10 cellular contexts compared by ENCODE assay signal in genomic region chr16:3998793-3999478, GRCh38.
A peak's percentile ranks its signal among the peaks of the same experiment; 100 is the strongest.
DNase-seq lines count a peak whose midpoint lies in the region; ATAC-seq, FAIRE-seq and TF ChIP-seq lines count a peak whose summit lies in the region.
"Had no signal": no experiment of that assay in that cellular context is flagged by ENCODE, and none has a peak within 500 bp of the region (broad histone marks: within the 10 kb centered on the region; RNA-seq: fewer than 3 reads in every experiment).

No MANE protein-coding gene starts in this region.

- H2BK12ac ChIP-seq in H1 (ENCODE audit: low read depth, low read length) = peak overlapping the region; percentile 51; the same call in 1 of the 2 replicates

- intact Hi-C loops in breast epithelium (cut with DNase I; ENCODE audit: low total_unique reads) = no loop called here
- intact Hi-C loops in MCF 10A (cut with micrococcal nuclease) = no loop called here
- intact Hi-C loops in mucosa of descending colon (cut with DNase I, micrococcal nuclease) = no loop called here
- intact Hi-C loops in aorta (cut with DNase I) = loop anchor here in 1 of 2 donors (5.0 kb wide), 1 partner anchor 113 kb away; no protein-coding TSS in a partner anchor

- 0 out of 2 replicates have a peak overlapping the region, but pooled peaks have one; percentile 7 for H2AK5ac ChIP-seq in H1 (ENCODE audit: low read depth, low read length)

- H3K27me3 Mint-ChIP-seq in MCF 10A (ENCODE audit: insufficient read depth, unreplicated experiment) = no peaks in the 10 kb centered on the region

- H2BK120ac ChIP-seq in H1 (replicated peaks; ENCODE audit: low read depth, low read length) = no peak overlapping the region

- H2BK15ac ChIP-seq in H1 (ENCODE audit: low read length) = no peak overlapping the region

- no peak overlapping the region for H3K56ac ChIP-seq in H1 (replicated peaks; ENCODE audit: insufficient read length, low read depth, low read length)

- no peaks in the 10 kb centered on the region for H4K20me1 ChIP-seq in H1 (replicated peaks in 1 of 2; ENCODE audit: control insufficient read depth in 1 of 2, insufficient read depth in 2 of 2, low read length in 2 of 2)

- no peak overlapping the region for H3K4me3 Mint-ChIP-seq in MCF 10A (ENCODE audit: unreplicated experiment)

- H3K23ac ChIP-seq in H1 (ENCODE audit: insufficient read length) = no peak overlapping the region

- H3K79me2 ChIP-seq in H1 (ENCODE audit: control insufficient read depth in 1 of 2, insufficient read depth in 2 of 2, low read length in 2 of 2) = no peaks in the 10 kb centered on the region

- H2AFZ ChIP-seq in H1 (ENCODE audit: low read length) = no peak overlapping the region

- H3K4me1 ChIP-seq in breast epithelium = peaks cover 0 to 6% of the 10 kb centered on the region in 2 donors
- peaks cover 2 to 7% (median 6%) of the 10 kb centered on the region in 4 experiments; a peak in 5 of 7 replicates for H3K4me1 ChIP-seq in H1 (replicated peaks in 1 of 4; ENCODE audit: control insufficient read depth in 3 of 4, insufficient read depth in 4 of 4, low read length in 3 of 4)
- H3K4me1 ChIP-seq in mucosa of descending colon (ENCODE audit: low read depth) = no peaks in the 10 kb centered on the region
- no peaks in the 10 kb centered on the region for H3K4me1 ChIP-seq in aorta (ENCODE audit: control insufficient read depth in 1 of 2, insufficient read depth in 2 of 2, low read length in 2 of 2)

- peak; percentile 26 for ATAC-seq in mucosa of descending colon
- ATAC-seq in aorta (ENCODE audit: low FRiP score) = peak; percentile 46

- H3K4ac ChIP-seq in H1 (replicated peaks; ENCODE audit: insufficient read length, low read depth, low read length) = no peak overlapping the region

- no peak for TF ChIP-seq EP300 in H1 (IDR thresholded peaks at IDR 0.05; ENCODE audit: borderline replicate concordance in 1 of 2, low read depth in 2 of 2, low read length in 2 of 2)

- H2BK20ac ChIP-seq in H1 (ENCODE audit: low read length) = no peak overlapping the region

- H3K18ac ChIP-seq in H1 (ENCODE audit: extremely low read depth, low read length) = peak overlapping the region; percentile 17; the same call in 1 of the 2 replicates

- CTCF ChIA-PET in MCF 10A (lab: Yijun Ruan, JAX) (interaction anchor here (1.0 kb wide), 2 partner anchors 17 to 201 kb away, joined by 3 to 4 read pairs; no protein-coding TSS in a partner anchor), H1 (lab: Charles Lee; ENCODE audit: partially characterized antibody) (interaction anchor here (1.2 to 2.4 kb wide), 3 partner anchors 16 to 404 kb away, joined by 3 to 19 read pairs (median 4); no protein-coding TSS in a partner anchor)

- POLR2A ChIA-PET in MCF 10A (lab: Yijun Ruan, JAX) (no interaction called here), H1 (lab: Charles Lee; ENCODE audit: partially characterized antibody) (no interaction called here)

- TF ChIP-seq POLR2A in breast epithelium (IDR thresholded peaks at IDR 0.05) = no peak
- no peak for TF ChIP-seq POLR2A in H1 (IDR thresholded peaks at IDR 0.05; ENCODE audit: control extremely low read depth in 1 of 2, low read depth in 2 of 2, low read length in 2 of 2)

- no peak for FAIRE-seq in H1 (lab: Jason Lieb, UNC)
- FAIRE-seq: A204.1 had no signal

- H3K9me3 ChIP-seq in breast epithelium (no peaks in the 10 kb centered on the region), H1 (ENCODE audit: insufficient read depth in 2 of 2, low read depth in 1 of 2, low read length in 1 of 2) (no peaks in the 10 kb centered on the region), mucosa of descending colon (no peaks in the 10 kb centered on the region), aorta (ENCODE audit: control insufficient read depth, low read length) (no peaks in the 10 kb centered on the region)

- no peak overlapping the region for H3K4me3 ChIP-seq in breast epithelium
- H3K4me3 ChIP-seq in H1 (ENCODE audit: extremely low read depth in 1 of 4, insufficient read depth in 2 of 4, low read depth in 3 of 4, low read length in 4 of 4) = no peak overlapping the region
- H3K4me3 ChIP-seq in mucosa of descending colon = no peak overlapping the region
- no peak overlapping the region for H3K4me3 ChIP-seq in aorta (ENCODE audit: low read length in 2 of 2)

- H4K5ac ChIP-seq in H1 (ENCODE audit: insufficient read length, low read depth, low read length) = no peak overlapping the region

- H3K36me3 Mint-ChIP-seq in MCF 10A (ENCODE audit: insufficient read depth, unreplicated experiment) = peaks cover 9% of the 10 kb centered on the region

- H3K27ac Mint-ChIP-seq in MCF 10A (ENCODE audit: low read depth, unreplicated experiment) = no peak overlapping the region

- no peaks in the 10 kb centered on the region for H3K4me1 Mint-ChIP-seq in MCF 10A (ENCODE audit: insufficient read depth, unreplicated experiment)

- 89% methylated on average over 13 of the region's 13 CpGs; no CpG with 5 or more reads in 1 of the 2 experiments for WGBS in H1 (ENCODE audit: extremely low coverage in 1 of 2, insufficient coverage in 1 of 2, insufficient read length in 1 of 2, insufficient replicate concordance in 2 of 2, low coverage in 1 of 2, low lambda C conversion rate in 2 of 2, missing lambda C conversion rate in 1 of 2), 2 experiments
- 16 to 18% methylated on average over 13 of the region's 13 CpGs for WGBS in aorta, 2 donors

- H3K79me1 ChIP-seq in H1 (ENCODE audit: low read depth, low read length) = no peaks in the 10 kb centered on the region

- H3K4me2 ChIP-seq in H1 (ENCODE audit: insufficient read depth in 1 of 2, low read depth in 2 of 2, low read length in 2 of 2) = 0 out of 4 replicates have a peak overlapping the region, but pooled peaks of 1 of the 2 experiments have one; percentile 3

- no peak overlapping the region for H4K8ac ChIP-seq in H1 (ENCODE audit: extremely low read depth, insufficient read depth, low read length)

- H3K27ac ChIP-seq in breast epithelium = peak overlapping the region; percentile 50 to 62
- 0 out of 2 replicates have a peak overlapping the region, but pooled peaks have one; percentile 53 for H3K27ac ChIP-seq in H1 (ENCODE audit: low read depth, low read length)
- no peak overlapping the region for H3K27ac ChIP-seq in aorta (ENCODE audit: low read depth in 1 of 2, low read length in 2 of 2)
- H3K27ac ChIP-seq: HL-60 had no signal

- 0 out of 2 replicates have a peak overlapping the region, but pooled peaks have one; percentile 1 for H2BK5ac ChIP-seq in H1 (ENCODE audit: low read depth, low read length)

- H3K9me3 Mint-ChIP-seq in MCF 10A (ENCODE audit: unreplicated experiment) = no peaks in the 10 kb centered on the region

- DNase-seq in breast epithelium (ENCODE audit: low spot score in 2 of 2) = no peak
- DNase-seq in MCF 10A (ENCODE audit: unreplicated experiment) = no peak
- no peak for DNase-seq in H1 (ENCODE audit: low read depth in 1 of 2, low spot score in 2 of 2)
- DNase-seq in mucosa of descending colon = peak in 1 of 3 donors; percentile 23
- DNase-seq in aorta = peak in 1 of 2 donors; percentile 18
- no peak for DNase-seq in medulla oblongata (ENCODE audit: extremely low spot score)
- DNase-seq in amniotic stem cell (lab: John Stamatoyannopoulos, UW) = no peak
- DNase-seq in GF-D8 (lab: John Stamatoyannopoulos, UW) = no peak

- H3K23me2 ChIP-seq in H1 (ENCODE audit: low read depth, low read length) = no peaks in the 10 kb centered on the region

- no peak for TF ChIP-seq CTCF in breast epithelium (IDR thresholded peaks at IDR 0.05)
- TF ChIP-seq CTCF in MCF 10A (IDR thresholded peaks at IDR 0.05; ENCODE audit: unreplicated experiment) = no peak
- TF ChIP-seq CTCF in H1 (IDR thresholded peaks at IDR 0.05; ENCODE audit: control extremely low read depth in 1 of 3, insufficient read depth in 1 of 3, low read depth in 1 of 3, low read length in 3 of 3) = no peak
- TF ChIP-seq CTCF in mucosa of descending colon (IDR thresholded peaks at IDR 0.05) = no peak

- no TSS peak for BruUV-seq in MCF 10A (replicated peaks; lab: Mats Ljungman, UMichigan)

- H3K14ac ChIP-seq in H1 (ENCODE audit: insufficient read length) = no peak overlapping the region

- no peak overlapping the region for H4K91ac ChIP-seq in H1 (replicated peaks; ENCODE audit: insufficient read length, low read length)

- H3K27me3 ChIP-seq in breast epithelium (no peaks in the 10 kb centered on the region), H1 (replicated peaks in 1 of 4; ENCODE audit: control insufficient read depth in 3 of 4, extremely low read depth in 1 of 4, insufficient read depth in 3 of 4, low read length in 3 of 4) (no peaks in the 10 kb centered on the region), aorta (ENCODE audit: control insufficient read depth in 1 of 2, insufficient read depth in 2 of 2, low read length in 1 of 2) (no peaks in the 10 kb centered on the region)

- H3K36me3 ChIP-seq in breast epithelium (no peaks in the 10 kb centered on the region), H1 (ENCODE audit: control insufficient read depth in 2 of 4, insufficient read depth in 4 of 4, low read length in 3 of 4) (no peaks in the 10 kb centered on the region), mucosa of descending colon (ENCODE audit: low read depth) (no peaks in the 10 kb centered on the region), aorta (ENCODE audit: control insufficient read depth in 1 of 2, insufficient read depth in 2 of 2, low read length in 1 of 2) (no peaks in the 10 kb centered on the region)

- TF ChIP-seq RAD21 in H1 (IDR thresholded peaks at IDR 0.05 in 1 of 2, conservative IDR thresholded peaks at IDR 0.05 in 1 of 2; ENCODE audit: low read depth in 2 of 2, low read length in 2 of 2) = no peak

- no peak overlapping the region for H3K9ac ChIP-seq in H1 (replicated peaks in 1 of 4; ENCODE audit: extremely low read depth in 1 of 4, low read depth in 3 of 4, low read length in 3 of 4)

TF ChIP-seq in H1, 55 proteins besides CTCF, POLR2A, EP300 and RAD21 (continues in another document):
- TF ChIP-seq KDM4A (IDR thresholded peaks at IDR 0.05; ENCODE audit: low read depth, low read length, severe bottlenecking) (no peak), MAX (IDR thresholded peaks at IDR 0.05) (no peak), GTF2F1 (IDR thresholded peaks at IDR 0.05; ENCODE audit: borderline replicate concordance, low read depth, low read length) (no peak), ATF2 (IDR thresholded peaks at IDR 0.05; ENCODE audit: low read length) (no peak), EZH2 (IDR thresholded peaks at IDR 0.05; ENCODE audit: low read depth, low read length, severe bottlenecking) (no peak)

Comparison
In these comparisons a context has a peak if more than half of its experiments do, and no peak if none do; other contexts are left out.
1. H3K27ac ChIP-seq: peak in breast epithelium (2 of 2) and H1 (single experiment); none in aorta (0 of 2).